In genomic region chr11:58567889-58568512, GRCh38 we compare ENCODE assay signal across 8 cellular contexts. TPM values are rescaled to one million over a fixed set of nuclear protein-coding genes. Genes with fewer than 3 reads are reported as not detected.
A peak's percentile ranks its signal among the peaks of the same experiment; 100 is the strongest.
DNase-seq lines count a peak whose midpoint lies in the region; ATAC-seq and TF ChIP-seq lines count a peak whose summit lies in the region.

No MANE protein-coding gene starts in this region.

- peak overlapping the region; percentile 62 for H3K27ac Mint-ChIP-seq in activated naive CD4-positive, alpha-beta T cell treated with anti-CD3 and anti-CD28 coated beads, Interleukin-2, amount 10 ng/mL, durations not matched to agents 7 days and 5 days

- peaks cover 56% of the 10 kb centered on the region for H3K36me3 Mint-ChIP-seq in activated naive CD4-positive, alpha-beta T cell treated with anti-CD3 and anti-CD28 coated beads, Interleukin-2, amount 10 ng/mL, durations not matched to agents 7 days and 5 days

- CTCF ChIA-PET in activated naive CD4-positive, alpha-beta T cell treated with anti-CD3 and anti-CD28 coated beads, Interleukin-2, amount 10 ng/mL, durations not matched to agents 7 days and 5 days (lab: Charles Lee): interaction anchor here (1.0 to 4.6 kb wide), 17 partner anchors 8 to 220 kb away, joined by 3 to 50 read pairs (median 6); partner anchors contain the start of gene LPXN

- H3K4me3 Mint-ChIP-seq in activated naive CD4-positive, alpha-beta T cell treated with anti-CD3 and anti-CD28 coated beads, Interleukin-2, amount 10 ng/mL, durations not matched to agents 7 days and 5 days: no peak overlapping the region

- peaks cover 12% of the 10 kb centered on the region for H3K36me3 ChIP-seq in GM06990 (ENCODE audit: control insufficient read depth, insufficient read depth, low read length)

- H3K9me3 Mint-ChIP-seq in activated naive CD4-positive, alpha-beta T cell treated with anti-CD3 and anti-CD28 coated beads, Interleukin-2, amount 10 ng/mL, durations not matched to agents 7 days and 5 days: no peaks in the 10 kb centered on the region

- TF ChIP-seq CTCF in GM06990 (IDR thresholded peaks at IDR 0.05; ENCODE audit: insufficient read depth, low read length, poor library complexity, severe bottlenecking): peak; percentile 77

- no peaks in the 10 kb centered on the region for H3K27me3 Mint-ChIP-seq in activated naive CD4-positive, alpha-beta T cell treated with anti-CD3 and anti-CD28 coated beads, Interleukin-2, amount 10 ng/mL, durations not matched to agents 7 days and 5 days

- peak; percentile 41 for DNase-seq in GM06990 (ENCODE audit: extremely low read depth, insufficient read length)
- DNase-seq in HuH-7.5 (ENCODE audit: low spot score): peak; percentile 10
- DNase-seq in SK-N-DZ (ENCODE audit: low spot score): peak; percentile 67
- peak; percentile 84 for DNase-seq in activated naive CD4-positive, alpha-beta T cell treated with anti-CD3 and anti-CD28 coated beads, Interleukin-2, amount 10 ng/mL, durations not matched to agents 7 days and 5 days
- DNase-seq in left ventricle myocardium superior: peak; percentile 52
- DNase-seq in stimulated activated CD4-positive, alpha-beta T cell treated with anti-CD3 and anti-CD28 coated beads, Interleukin-12 subunit alpha, Interleukin-12 subunit beta, amount 100 ng/mL, for 4 hours: peak; percentile 71
- DNase-seq in mesenteric fat pad (ENCODE audit: low spot score): no peak

- intact Hi-C loops in left ventricle myocardium superior (cut with micrococcal nuclease): no loop called here

- no peaks in the 10 kb centered on the region for H3K27me3 ChIP-seq in GM06990 (replicated peaks; ENCODE audit: control insufficient read depth, insufficient read depth, low read length)

- ATAC-seq in GM21576 (IDR thresholded peaks at IDR 0.05; ENCODE audit: unreplicated experiment): peak; percentile 90
- ATAC-seq in left ventricle myocardium superior: peak; percentile 57

- H3K4me1 Mint-ChIP-seq in activated naive CD4-positive, alpha-beta T cell treated with anti-CD3 and anti-CD28 coated beads, Interleukin-2, amount 10 ng/mL, durations not matched to agents 7 days and 5 days: peaks cover 59% of the 10 kb centered on the region

- no peak overlapping the region for H3K4me3 ChIP-seq in GM06990 (replicated peaks; ENCODE audit: low read depth, low read length)

RNA-seq across cellular contexts. Expression of gene LPXN, which starts 7.7 kb away (rescaled TPM):
- 1.8 TPM in 2 replicates for polyA plus RNA-seq in SK-N-DZ (2014; cell fraction: cytosol; rRNA removed)
- polyA plus RNA-seq in SK-N-DZ (2014; cell fraction: nucleus; rRNA removed): 6.1 and 6.5 TPM in 2 replicates
- total RNA-seq in left ventricle myocardium superior (5.0 TPM), mesenteric fat pad (17.0 TPM)

RNA-seq across cellular contexts. Expression of gene ZFP91, which starts 10.9 kb away (rescaled TPM):
- polyA plus RNA-seq in SK-N-DZ (2014; cell fraction: cytosol; rRNA removed): 31.9 and 34.6 TPM in 2 replicates
- polyA plus RNA-seq in SK-N-DZ (2014; cell fraction: nucleus; rRNA removed): 31.5 and 38.6 TPM in 2 replicates
- total RNA-seq in left ventricle myocardium superior (64.4 TPM), mesenteric fat pad (58.7 TPM)

RNA-seq across cellular contexts. Expression of gene CNTF, which starts 54.5 kb away (rescaled TPM):
- 0.66 and 1.2 TPM in 2 replicates for polyA plus RNA-seq in SK-N-DZ (2014; cell fraction: cytosol; rRNA removed)
- 2.5 and 7.0 TPM in 2 replicates for polyA plus RNA-seq in SK-N-DZ (2014; cell fraction: nucleus; rRNA removed)
- total RNA-seq in left ventricle myocardium superior: 1.4 TPM
- 2.2 TPM for total RNA-seq in mesenteric fat pad
